23 cellular contexts compared by ENCODE assay signal in the genomic region with DNA sequence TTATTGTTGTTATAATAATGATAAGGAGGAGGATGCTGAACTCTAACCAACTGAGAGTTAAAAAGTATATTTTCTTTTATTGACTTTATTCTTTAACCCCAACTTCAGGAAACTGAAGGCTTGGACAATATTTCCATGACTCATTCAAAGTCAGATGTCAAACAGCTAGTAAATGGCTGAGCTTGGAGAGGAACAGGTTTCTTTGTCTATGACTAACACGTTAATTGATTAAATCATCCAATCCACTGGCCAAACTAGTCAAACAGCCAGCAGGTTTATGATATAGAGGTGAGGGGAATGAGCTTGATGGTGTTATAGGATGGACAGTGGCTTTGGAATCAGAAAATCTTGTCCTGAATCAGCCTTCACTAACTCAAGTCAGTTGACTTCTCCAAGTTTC.
DNase-seq lines count a peak whose midpoint lies in the region; ATAC-seq and TF ChIP-seq lines count a peak whose summit lies in the region.
"Had no signal": no experiment of that assay in that cellular context is flagged by ENCODE, and none has a peak within 500 bp of the region (broad histone marks: within the 10 kb centered on the region; RNA-seq: fewer than 3 reads in every experiment).

No MANE protein-coding gene starts in this region.

- H3K9me3 ChIP-seq in hepatocyte (ENCODE audit: low read depth): no peaks in the 10 kb centered on the region

- H3K36me3 ChIP-seq in hepatocyte (replicated peaks; ENCODE audit: insufficient read depth, low read depth): no peaks in the 10 kb centered on the region

- WGBS in hepatocyte (ENCODE audit: low lambda C conversion rate, missing lambda C conversion rate): 65% methylated on average over 1 of the region's 1 CpG

- no peak overlapping the region for H3K27ac Mint-ChIP-seq in stimulated activated naive CD8-positive, alpha-beta T cell treated with anti-CD3 and anti-CD28 coated beads, Interleukin-15, amount 100 ng/mL, for 72 hours
- H3K27ac Mint-ChIP-seq in activated T-helper 17 cell treated with anti-CD3 and anti-CD28 coated beads, Interleukin-2, amount 50 U/mL, for 72 hours: no peak overlapping the region
- no peak overlapping the region for H3K27ac Mint-ChIP-seq in chondrocyte (ENCODE audit: unreplicated experiment)
- H3K27ac Mint-ChIP-seq: memory B cell, natural killer cell, T-cell had no signal

- H3K4me1 ChIP-seq in hepatocyte (ENCODE audit: insufficient read depth): no peaks in the 10 kb centered on the region

- H3K4me1 Mint-ChIP-seq in stimulated activated naive CD8-positive, alpha-beta T cell treated with anti-CD3 and anti-CD28 coated beads, Interleukin-15, amount 100 ng/mL, for 72 hours: no peaks in the 10 kb centered on the region
- H3K4me1 Mint-ChIP-seq in activated T-helper 17 cell treated with anti-CD3 and anti-CD28 coated beads, Interleukin-2, amount 50 U/mL, for 72 hours: no peaks in the 10 kb centered on the region
- no peaks in the 10 kb centered on the region for H3K4me1 Mint-ChIP-seq in chondrocyte (ENCODE audit: low read depth)
- H3K4me1 Mint-ChIP-seq: memory B cell, T-cell had no signal

- H3K9me2 ChIP-seq in hepatocyte (replicated peaks; ENCODE audit: insufficient read depth): no peaks in the 10 kb centered on the region

- no peak for TF ChIP-seq CTCF in hepatocyte (IDR thresholded peaks at IDR 0.05; ENCODE audit: poor library complexity)
- no peak for TF ChIP-seq CTCF in chondrocyte (IDR thresholded peaks at IDR 0.05)

- no peak overlapping the region for H2AFZ ChIP-seq in hepatocyte

- H3K4me3 Mint-ChIP-seq in stimulated activated naive CD8-positive, alpha-beta T cell treated with anti-CD3 and anti-CD28 coated beads, Interleukin-15, amount 100 ng/mL, for 72 hours: no peak overlapping the region
- H3K4me3 Mint-ChIP-seq in activated T-helper 17 cell treated with anti-CD3 and anti-CD28 coated beads, Interleukin-2, amount 50 U/mL, for 72 hours: no peak overlapping the region
- no peak overlapping the region for H3K4me3 Mint-ChIP-seq in chondrocyte (ENCODE audit: unreplicated experiment)
- H3K4me3 Mint-ChIP-seq: memory B cell, natural killer cell, T-cell had no signal

- no peaks in the 10 kb centered on the region for H3K9me3 Mint-ChIP-seq in stimulated activated naive CD8-positive, alpha-beta T cell treated with anti-CD3 and anti-CD28 coated beads, Interleukin-15, amount 100 ng/mL, for 72 hours
- H3K9me3 Mint-ChIP-seq in activated T-helper 17 cell treated with anti-CD3 and anti-CD28 coated beads, Interleukin-2, amount 50 U/mL, for 72 hours: no peaks in the 10 kb centered on the region
- no peaks in the 10 kb centered on the region for H3K9me3 Mint-ChIP-seq in chondrocyte (ENCODE audit: low read depth)
- H3K9me3 Mint-ChIP-seq: memory B cell, natural killer cell, T-cell had no signal

- H3K27me3 ChIP-seq in hepatocyte: no peaks in the 10 kb centered on the region

- H3K27ac ChIP-seq in hepatocyte: no peak overlapping the region
- H3K27ac ChIP-seq: C4-2B had no signal

- H3K27me3 Mint-ChIP-seq in stimulated activated naive CD8-positive, alpha-beta T cell treated with anti-CD3 and anti-CD28 coated beads, Interleukin-15, amount 100 ng/mL, for 72 hours: peaks cover 24% of the 10 kb centered on the region
- peaks cover 6% of the 10 kb centered on the region for H3K27me3 Mint-ChIP-seq in activated T-helper 17 cell treated with anti-CD3 and anti-CD28 coated beads, Interleukin-2, amount 50 U/mL, for 72 hours
- H3K27me3 Mint-ChIP-seq in chondrocyte (ENCODE audit: low read depth): peaks cover 10% of the 10 kb centered on the region

- no peak overlapping the region for H3K4me3 ChIP-seq in hepatocyte

- no peaks in the 10 kb centered on the region for H3K79me2 ChIP-seq in hepatocyte

- peak; percentile 8 for ATAC-seq in stimulated activated naive CD8-positive, alpha-beta T cell treated with anti-CD3 and anti-CD28 coated beads, Interleukin-15, amount 100 ng/mL, for 72 hours
- no peak for ATAC-seq in stimulated activated naive CD8-positive, alpha-beta T cell treated with anti-CD3 and anti-CD28 coated beads, Interleukin-15, Interleukin-2, amounts not matched to agents 100 U/mL and 50 U/mL, for 24 hours
- ATAC-seq in activated T-helper 17 cell treated with anti-CD3 and anti-CD28 coated beads, Interleukin-2, amount 50 U/mL, for 72 hours (replicated peaks): peak; percentile 45
- ATAC-seq: natural killer cell, T-cell had no signal

- H4K20me1 ChIP-seq in hepatocyte (ENCODE audit: insufficient read depth, poor library complexity, severe bottlenecking): no peaks in the 10 kb centered on the region

- no peaks in the 10 kb centered on the region for H3K36me3 Mint-ChIP-seq in activated T-helper 17 cell treated with anti-CD3 and anti-CD28 coated beads, Interleukin-2, amount 50 U/mL, for 72 hours (ENCODE audit: low read depth)
- no peaks in the 10 kb centered on the region for H3K36me3 Mint-ChIP-seq in chondrocyte (ENCODE audit: low read depth)
- H3K36me3 Mint-ChIP-seq: memory B cell, natural killer cell, T-cell had no signal

- no peak overlapping the region for H3K4me2 ChIP-seq in hepatocyte

- DNase-seq in stimulated activated naive CD8-positive, alpha-beta T cell treated with anti-CD3 and anti-CD28 coated beads, Interleukin-15, amount 100 ng/mL, for 72 hours: no peak
- no peak for DNase-seq in stimulated activated naive CD8-positive, alpha-beta T cell treated with anti-CD3 and anti-CD28 coated beads, Interleukin-15, Interleukin-2, amounts not matched to agents 100 U/mL and 50 U/mL, for 24 hours
- DNase-seq in hepatocyte (ENCODE audit: low spot score) (peak; percentile 23), activated gamma-delta T cell (lab: John Stamatoyannopoulos, UW) (no peak), NCI-H2171 treated with DMSO at 0.1 percent for 48 hours (lab: John Stamatoyannopoulos, UW) (no peak), GF-D8 (lab: John Stamatoyannopoulos, UW) (no peak), chondrocyte (ENCODE audit: low spot score) (no peak)
- DNase-seq: ACHN; activated CD4-positive, alpha-beta T cell treated with anti-CD3 and anti-CD28 coated beads, Interleukin-2, amount 50 U/mL, for 1 hour; activated naive CD4-positive, alpha-beta T cell; amniotic stem cell; DMS 273 treated with DMSO at 0.1 percent for 48 hours; H7; hippocampal formation; islet precursor cell; MM.1S; natural killer cell; NCI-H187; SIG-M5; T-cell had no signal
